ENCODE assay signal across 8 cellular contexts in the genomic region with DNA sequence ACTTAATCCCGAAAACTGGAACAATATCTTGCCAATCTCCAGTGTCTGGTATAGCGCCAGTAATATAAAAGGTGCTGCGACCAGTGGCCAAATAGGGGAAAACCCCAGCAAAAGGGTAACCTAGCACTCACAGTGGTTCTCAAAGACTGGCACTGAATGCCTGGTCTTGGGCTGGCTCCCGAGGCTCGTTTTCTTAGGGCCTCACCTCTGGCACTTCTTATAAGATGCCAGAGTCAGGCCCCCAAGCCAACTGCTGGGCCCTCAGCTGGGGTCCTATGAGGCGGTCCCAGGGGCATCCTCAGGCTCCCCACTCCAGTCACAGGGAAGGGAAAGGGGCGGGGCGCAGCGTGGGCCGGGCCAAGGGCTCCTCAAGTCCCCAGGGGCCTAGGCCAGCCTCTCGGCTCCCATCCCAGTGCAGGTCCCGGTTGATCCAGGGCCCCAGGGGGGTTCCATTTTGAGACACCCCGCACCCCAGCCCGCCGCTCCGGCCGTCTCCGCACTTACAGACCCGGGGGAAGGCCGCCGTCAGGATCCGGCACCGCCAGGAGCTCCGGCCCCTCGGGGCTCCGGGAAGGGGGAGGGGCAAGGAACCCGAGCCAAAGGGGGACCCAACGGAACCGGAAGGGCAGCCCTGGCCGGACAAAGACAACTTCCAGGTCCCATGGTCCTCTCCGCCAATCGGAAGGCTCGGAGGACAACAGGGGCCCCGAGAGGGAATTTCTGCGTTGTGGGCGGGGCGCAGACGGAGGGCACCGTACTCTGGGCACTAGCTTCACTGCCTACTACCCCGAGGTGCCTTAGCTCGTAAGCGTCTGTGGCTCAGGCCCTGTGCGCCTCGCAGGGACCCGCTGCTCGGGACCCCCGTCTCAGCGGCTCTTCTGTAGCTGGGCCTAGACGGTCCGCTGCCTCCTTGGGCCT. TPM values are rescaled to one million over a fixed set of nuclear protein-coding genes. Genes with fewer than 3 reads are reported as not detected.
DNase-seq lines count a peak whose midpoint lies in the region; ATAC-seq, FAIRE-seq and TF ChIP-seq lines count a peak whose summit lies in the region.

A gene with protein sequence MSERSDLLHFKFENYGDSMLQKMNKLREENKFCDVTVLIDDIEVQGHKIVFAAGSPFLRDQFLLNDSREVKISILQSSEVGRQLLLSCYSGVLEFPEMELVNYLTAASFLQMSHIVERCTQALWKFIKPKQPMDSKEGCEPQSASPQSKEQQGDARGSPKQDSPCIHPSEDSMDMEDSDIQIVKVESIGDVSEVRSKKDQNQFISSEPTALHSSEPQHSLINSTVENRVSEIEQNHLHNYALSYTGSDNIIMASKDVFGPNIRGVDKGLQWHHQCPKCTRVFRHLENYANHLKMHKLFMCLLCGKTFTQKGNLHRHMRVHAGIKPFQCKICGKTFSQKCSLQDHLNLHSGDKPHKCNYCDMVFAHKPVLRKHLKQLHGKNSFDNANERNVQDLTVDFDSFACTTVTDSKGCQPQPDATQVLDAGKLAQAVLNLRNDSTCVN (minus strand): TSS at position 580 of the 918 bp plus-strand sequence. CDS start 11,578 bp downstream, outside the sequence.

- H3K9me3 ChIP-seq in Caco-2, result no peaks in the 10 kb centered on the region
- no peaks in the 10 kb centered on the region for H3K9me3 ChIP-seq in endodermal cell (ENCODE audit: control insufficient read depth, low read length)

- no peak for FAIRE-seq in HTR-8/SVneo (lab: Jason Lieb, UNC)

- H3K4me1 Mint-ChIP-seq in Caco-2 (ENCODE audit: low read depth, unreplicated experiment), result peaks cover 9% of the 10 kb centered on the region
- peaks cover 12% of the 10 kb centered on the region for H3K4me1 Mint-ChIP-seq in activated CD8-positive, alpha-beta memory T cell treated with anti-CD3 and anti-CD28 coated beads, Interleukin-2, amount 10 ng/mL, durations not matched to agents 7 days and 5 days
- H3K4me1 Mint-ChIP-seq in endodermal cell, result peaks cover 8% of the 10 kb centered on the region
- H3K4me1 Mint-ChIP-seq in mesothelial cell of epicardium, result peaks cover 13% of the 10 kb centered on the region

- H3K27me3 ChIP-seq in Caco-2 (replicated peaks; ENCODE audit: control insufficient read depth, insufficient read depth, low read length) (no peaks in the 10 kb centered on the region), endodermal cell (ENCODE audit: control insufficient read depth, insufficient read depth, low read length, poor library complexity, severe bottlenecking) (no peaks in the 10 kb centered on the region)

- H3K9me3 Mint-ChIP-seq in Caco-2 (ENCODE audit: unreplicated experiment) (no peaks in the 10 kb centered on the region), endodermal cell (no peaks in the 10 kb centered on the region), mesothelial cell of epicardium (no peaks in the 10 kb centered on the region)
- no peaks in the 10 kb centered on the region for H3K9me3 Mint-ChIP-seq in activated CD8-positive, alpha-beta memory T cell treated with anti-CD3 and anti-CD28 coated beads, Interleukin-2, amount 10 ng/mL, durations not matched to agents 7 days and 5 days (ENCODE audit: low read depth)

- no peak within 1 kb of the TSS for H3K27ac Mint-ChIP-seq in Caco-2 (ENCODE audit: unreplicated experiment)
- H3K27ac Mint-ChIP-seq in activated CD8-positive, alpha-beta memory T cell treated with anti-CD3 and anti-CD28 coated beads, Interleukin-2, amount 10 ng/mL, durations not matched to agents 7 days and 5 days, result peak within 1 kb of the TSS; percentile 92
- H3K27ac Mint-ChIP-seq in endodermal cell, result peak within 1 kb of the TSS; percentile 94
- peak within 1 kb of the TSS; percentile 96 for H3K27ac Mint-ChIP-seq in mesothelial cell of epicardium

- no peak for TF ChIP-seq CTCF in Caco-2 (IDR thresholded peaks at IDR 0.05; ENCODE audit: insufficient read depth in 1 of 2, low read depth in 1 of 2, low read length in 1 of 2, severe bottlenecking in 1 of 2, unreplicated experiment in 1 of 2)
- TF ChIP-seq CTCF in endodermal cell (conservative IDR thresholded peaks at IDR 0.05), result peak; percentile 20
- TF ChIP-seq CTCF in mesothelial cell of epicardium (IDR thresholded peaks at IDR 0.05; ENCODE audit: unreplicated experiment), result no peak

- H3K4me3 ChIP-seq in Caco-2 (ENCODE audit: low read depth, low read length) (peak within 1 kb of the TSS; percentile 74), endodermal cell (ENCODE audit: low read length) (peak within 1 kb of the TSS; percentile 99)

- H3K4me1 ChIP-seq in Caco-2 (no peaks in the 10 kb centered on the region; the same call in 1 of the 2 replicates), endodermal cell (ENCODE audit: control insufficient read depth, insufficient read depth, low read length) (no peaks in the 10 kb centered on the region)

- ATAC-seq in GM21381 (IDR thresholded peaks at IDR 0.05; ENCODE audit: unreplicated experiment), result peak; percentile 92
- ATAC-seq in activated CD8-positive, alpha-beta memory T cell treated with anti-CD3 and anti-CD28 coated beads, Interleukin-2, amount 10 ng/mL, durations not matched to agents 7 days and 5 days, result peak; percentile 98

- peak within 1 kb of the TSS; percentile 76 for H3K9ac ChIP-seq in endodermal cell (ENCODE audit: extremely low read depth, low read length, poor library complexity, severe bottlenecking)

- H3K36me3 Mint-ChIP-seq in Caco-2 (ENCODE audit: insufficient read depth, unreplicated experiment), result peaks cover 3% of the 10 kb centered on the region
- peaks cover 7% of the 10 kb centered on the region for H3K36me3 Mint-ChIP-seq in activated CD8-positive, alpha-beta memory T cell treated with anti-CD3 and anti-CD28 coated beads, Interleukin-2, amount 10 ng/mL, durations not matched to agents 7 days and 5 days
- H3K36me3 Mint-ChIP-seq in endodermal cell (ENCODE audit: low read depth), result peaks cover 7% of the 10 kb centered on the region
- peaks cover 2% of the 10 kb centered on the region for H3K36me3 Mint-ChIP-seq in mesothelial cell of epicardium

- intact Hi-C loops in Caco-2 (cut with micrococcal nuclease; ENCODE audit: unreplicated experiment), result loop anchor here (1.0 to 2.0 kb wide), 4 partner anchors 9 to 60 kb away; a partner anchor contains a TSS

- CTCF ChIA-PET in Caco-2 (lab: Charles Lee), result interaction anchor here (1.1 kb wide), 2 partner anchors 10 to 18 kb away, joined by 3 to 4 read pairs; a partner anchor contains a TSS
- CTCF ChIA-PET in activated CD8-positive, alpha-beta memory T cell treated with anti-CD3 and anti-CD28 coated beads, Interleukin-2, amount 10 ng/mL, durations not matched to agents 7 days and 5 days (lab: Charles Lee), result interaction anchor here (0.5 to 2.5 kb wide), 9 partner anchors 10 to 1479 kb away, joined by 3 to 14 read pairs (median 4); a partner anchor contains a TSS

- DNase-seq in Caco-2, result peak; percentile 93 to 96
- DNase-seq in HTR-8/SVneo (ENCODE audit: insufficient read length, low spot score), result peak; percentile 95
- peak; percentile 91 for DNase-seq in NOMO-1 treated with DMSO at 0.1 percent for 48 hours (lab: John Stamatoyannopoulos, UW; ENCODE audit: unreplicated experiment)
- peak; percentile 94 for DNase-seq in activated CD8-positive, alpha-beta memory T cell treated with anti-CD3 and anti-CD28 coated beads, Interleukin-2, amount 10 ng/mL, durations not matched to agents 7 days and 5 days
- peak; percentile 98 for DNase-seq in endodermal cell
- DNase-seq in mesothelial cell of epicardium (ENCODE audit: low spot score in 2 of 2, unreplicated experiment in 2 of 2), result peak; percentile 75 to 88
- peak; percentile 89 to 91 for DNase-seq in stimulated activated CD8-positive, alpha-beta memory T cell treated with anti-CD3 and anti-CD28 coated beads, Interleukin-15, amount 100 ng/mL, for 48 hours (ENCODE audit: low read depth in 2 of 2)

- H3K27me3 Mint-ChIP-seq in Caco-2 (ENCODE audit: insufficient read depth, unreplicated experiment) (no peaks in the 10 kb centered on the region), endodermal cell (ENCODE audit: insufficient read depth) (no peaks in the 10 kb centered on the region), mesothelial cell of epicardium (ENCODE audit: low read depth) (no peaks in the 10 kb centered on the region)
- no peaks in the 10 kb centered on the region for H3K27me3 Mint-ChIP-seq in activated CD8-positive, alpha-beta memory T cell treated with anti-CD3 and anti-CD28 coated beads, Interleukin-2, amount 10 ng/mL, durations not matched to agents 7 days and 5 days

- POLR2A ChIA-PET in Caco-2 (lab: Charles Lee), result interaction anchor here (1.1 to 3.1 kb wide), 5 partner anchors 9 to 60 kb away, joined by 3 to 36 read pairs (median 6); a partner anchor contains a TSS

- no TSS peak for BruUV-seq in Caco-2 (replicated peaks; lab: Mats Ljungman, UMichigan)

- H3K36me3 ChIP-seq in Caco-2 (ENCODE audit: control insufficient read depth, insufficient read depth, low read length), result no peaks in the 10 kb centered on the region
- H3K36me3 ChIP-seq in endodermal cell (ENCODE audit: control insufficient read depth, insufficient read depth, low read length), result peaks cover under 1% of the 10 kb centered on the region

- no peak within 1 kb of the TSS for H3K4me3 Mint-ChIP-seq in Caco-2 (ENCODE audit: unreplicated experiment)
- H3K4me3 Mint-ChIP-seq in activated CD8-positive, alpha-beta memory T cell treated with anti-CD3 and anti-CD28 coated beads, Interleukin-2, amount 10 ng/mL, durations not matched to agents 7 days and 5 days, result no peak within 1 kb of the TSS
- H3K4me3 Mint-ChIP-seq in endodermal cell, result no peak within 1 kb of the TSS
- no peak within 1 kb of the TSS for H3K4me3 Mint-ChIP-seq in mesothelial cell of epicardium

- 0 to 1% methylated on average over 17 to 50 of the region's 50 CpGs for WGBS in endodermal cell (ENCODE audit: insufficient coverage in 1 of 2, insufficient read length in 1 of 2), 2 experiments

- H3K27ac ChIP-seq in endodermal cell (ENCODE audit: low read depth, low read length), result peak within 1 kb of the TSS; percentile 89

RNA-seq across cellular contexts. Expression of the gene that starts here (rescaled TPM):
- total RNA-seq in Caco-2 (2022) (8.7 and 10.3 TPM in 2 replicates), endodermal cell (10 to 100 TPM in 1 of 2 donors, 1 to 10 TPM in 1; 9.8 to 11.6 TPM), mesothelial cell of epicardium (15.7 to 16.7 TPM (median 16.2 TPM) in 3 replicates)
- total RNA-seq in activated CD8-positive, alpha-beta memory T cell treated with anti-CD3 and anti-CD28 coated beads, Interleukin-2, amount 10 ng/mL, durations not matched to agents 7 days and 5 days, result 1 to 10 TPM; 7.7 to 9.0 TPM
- 12.0 TPM for polyA plus RNA-seq in endodermal cell (2013, experiment 1 of 2)
- 11.1 TPM for polyA plus RNA-seq in endodermal cell (2013, experiment 2 of 2)

Comparison
In these comparisons a context has a peak if more than half of its experiments do, and no peak if none do; other contexts are left out.
1. Peak in every context shown above with its lines: DNase-seq, ATAC-seq, H3K4me3 ChIP-seq and H3K27ac ChIP-seq.